ENCODE assay signal across 8 cellular contexts in genomic region chr19:50330365-50331078, GRCh38. TPM values are rescaled to one million over a fixed set of nuclear protein-coding genes. Genes with fewer than 3 reads are reported as not detected.
DNase-seq lines count a peak whose midpoint lies in the region; ATAC-seq and TF ChIP-seq lines count a peak whose summit lies in the region.

No MANE protein-coding gene starts in this region.

- peak overlapping the region; percentile 64 for H3K27ac ChIP-seq in endodermal cell (ENCODE audit: low read depth, low read length)

- H3K36me3 ChIP-seq in endodermal cell (ENCODE audit: control insufficient read depth, insufficient read depth, low read length), result no peaks in the 10 kb centered on the region

- no peaks in the 10 kb centered on the region for H3K9me3 ChIP-seq in endodermal cell (ENCODE audit: control insufficient read depth, low read length)

- ATAC-seq in HG02973 (IDR thresholded peaks at IDR 0.05; ENCODE audit: unreplicated experiment) (peak; percentile 24), GM18519 (IDR thresholded peaks at IDR 0.05; ENCODE audit: low FRiP score, unreplicated experiment) (no peak)
- ATAC-seq in activated CD8-positive, alpha-beta T cell treated with anti-CD3 and anti-CD28 coated beads, Interleukin-2, amount 10 ng/mL, durations not matched to agents 7 days and 5 days, result peak; percentile 62

- peak overlapping the region; percentile 78 for H3K27ac Mint-ChIP-seq in activated CD8-positive, alpha-beta T cell treated with anti-CD3 and anti-CD28 coated beads, Interleukin-2, amount 10 ng/mL, durations not matched to agents 7 days and 5 days
- peak overlapping the region; percentile 88 for H3K27ac Mint-ChIP-seq in endodermal cell

- DNase-seq in DMS79 (lab: John Stamatoyannopoulos, UW) (peak; percentile 79), NCI-H446 treated with DMSO at 0.1 percent for 48 hours (lab: John Stamatoyannopoulos, UW) (peak; percentile 73), endodermal cell (peak; percentile 97), myocyte (ENCODE audit: low read depth) (peak; percentile 31)
- DNase-seq in activated CD8-positive, alpha-beta T cell treated with anti-CD3 and anti-CD28 coated beads, Interleukin-2, amount 10 ng/mL, durations not matched to agents 7 days and 5 days, result peak; percentile 89
- peak; percentile 35 to 38 for DNase-seq in stimulated activated CD8-positive, alpha-beta memory T cell treated with anti-CD3 and anti-CD28 coated beads, Interleukin-4, amount 100 ng/mL, for 4 hours (ENCODE audit: low read depth in 2 of 2, low spot score in 1 of 2)

- peaks cover 15% of the 10 kb centered on the region for H3K36me3 Mint-ChIP-seq in activated CD8-positive, alpha-beta T cell treated with anti-CD3 and anti-CD28 coated beads, Interleukin-2, amount 10 ng/mL, durations not matched to agents 7 days and 5 days (ENCODE audit: low read depth)
- H3K36me3 Mint-ChIP-seq in endodermal cell (ENCODE audit: low read depth), result peaks cover 4% of the 10 kb centered on the region

- TF ChIP-seq CTCF in endodermal cell (conservative IDR thresholded peaks at IDR 0.05), result no peak

- peaks cover 45% of the 10 kb centered on the region for H3K27me3 Mint-ChIP-seq in activated CD8-positive, alpha-beta T cell treated with anti-CD3 and anti-CD28 coated beads, Interleukin-2, amount 10 ng/mL, durations not matched to agents 7 days and 5 days (ENCODE audit: low read depth)
- H3K27me3 Mint-ChIP-seq in endodermal cell (ENCODE audit: insufficient read depth), result peaks cover 61% of the 10 kb centered on the region

- POLR2A ChIA-PET in activated CD8-positive, alpha-beta T cell treated with anti-CD3 and anti-CD28 coated beads, Interleukin-2, amount 10 ng/mL, durations not matched to agents 7 days and 5 days (lab: Charles Lee), result no interaction called here

- CTCF ChIA-PET in activated CD8-positive, alpha-beta T cell treated with anti-CD3 and anti-CD28 coated beads, Interleukin-2, amount 10 ng/mL, durations not matched to agents 7 days and 5 days (lab: Charles Lee), result no interaction called here

- peak overlapping the region; percentile 68 for H3K4me3 Mint-ChIP-seq in activated CD8-positive, alpha-beta T cell treated with anti-CD3 and anti-CD28 coated beads, Interleukin-2, amount 10 ng/mL, durations not matched to agents 7 days and 5 days
- H3K4me3 Mint-ChIP-seq in endodermal cell, result peak overlapping the region; percentile 80

- H3K9me3 Mint-ChIP-seq in activated CD8-positive, alpha-beta T cell treated with anti-CD3 and anti-CD28 coated beads, Interleukin-2, amount 10 ng/mL, durations not matched to agents 7 days and 5 days (ENCODE audit: insufficient read depth), result no peaks in the 10 kb centered on the region
- H3K9me3 Mint-ChIP-seq in endodermal cell, result peaks cover 13% of the 10 kb centered on the region

- H3K9ac ChIP-seq in endodermal cell (ENCODE audit: extremely low read depth, low read length, poor library complexity, severe bottlenecking), result no peak overlapping the region

- H3K27me3 ChIP-seq in endodermal cell (ENCODE audit: control insufficient read depth, insufficient read depth, low read length, poor library complexity, severe bottlenecking), result peaks cover 17% of the 10 kb centered on the region

- WGBS in endodermal cell (ENCODE audit: insufficient coverage in 1 of 2, insufficient read length in 1 of 2), 2 experiments, result 19 to 31% methylated on average over 21 to 48 of the region's 48 CpGs

- H3K4me1 ChIP-seq in endodermal cell (ENCODE audit: control insufficient read depth, insufficient read depth, low read length), result no peaks in the 10 kb centered on the region

- H3K4me1 Mint-ChIP-seq in activated CD8-positive, alpha-beta T cell treated with anti-CD3 and anti-CD28 coated beads, Interleukin-2, amount 10 ng/mL, durations not matched to agents 7 days and 5 days (ENCODE audit: low read depth), result peaks cover 76% of the 10 kb centered on the region
- peaks cover 36% of the 10 kb centered on the region for H3K4me1 Mint-ChIP-seq in endodermal cell

- peak overlapping the region; percentile 83 for H3K4me3 ChIP-seq in endodermal cell (ENCODE audit: low read length)

RNA-seq across cellular contexts. Expression of gene KCNC3, which starts 1.3 kb away (rescaled TPM):
- total RNA-seq in activated CD8-positive, alpha-beta T cell treated with anti-CD3 and anti-CD28 coated beads, Interleukin-2, amount 10 ng/mL, durations not matched to agents 7 days and 5 days, result under 1 TPM; 0.39 to 0.47 TPM
- total RNA-seq in endodermal cell (10 to 100 TPM in 1 of 2 donors, 1 to 10 TPM in 1; 8.6 to 10.7 TPM), myocyte (not detected in 2 replicates)
- 3.8 TPM for polyA plus RNA-seq in endodermal cell (2013, experiment 1 of 2)
- polyA plus RNA-seq in endodermal cell (2013, experiment 2 of 2), result 4.2 TPM
- not detected for polyA plus RNA-seq in myocyte (2012)

RNA-seq across cellular contexts. Expression of gene NAPSA, which starts 34.9 kb away (rescaled TPM):
- 1 to 10 TPM in 1 of 2 experiments, under 1 TPM in 1; 0.73 to 1.2 TPM for total RNA-seq in activated CD8-positive, alpha-beta T cell treated with anti-CD3 and anti-CD28 coated beads, Interleukin-2, amount 10 ng/mL, durations not matched to agents 7 days and 5 days
- total RNA-seq in endodermal cell, result 1 to 10 TPM in 1 of 2 donors, under 1 TPM in 1; 0.91 to 1.5 TPM
- 0.14 TPM for polyA plus RNA-seq in endodermal cell (2013, experiment 1 of 2)
- 0.33 TPM for polyA plus RNA-seq in endodermal cell (2013, experiment 2 of 2)
- 0.48 and 1.7 TPM in 2 replicates for total RNA-seq in myocyte
- 0.24 TPM for polyA plus RNA-seq in myocyte (2012)

RNA-seq across cellular contexts. Expression of gene NR1H2, which starts 45.7 kb away (rescaled TPM):
- 10 to 100 TPM; 56.4 to 64.1 TPM for total RNA-seq in activated CD8-positive, alpha-beta T cell treated with anti-CD3 and anti-CD28 coated beads, Interleukin-2, amount 10 ng/mL, durations not matched to agents 7 days and 5 days
- total RNA-seq in endodermal cell (10 to 100 TPM; 40.4 to 42.7 TPM), myocyte (70.3 and 80.5 TPM in 2 replicates)
- 21.3 TPM for polyA plus RNA-seq in endodermal cell (2013, experiment 1 of 2)
- polyA plus RNA-seq in endodermal cell (2013, experiment 2 of 2), result 21.2 TPM
- 74.3 TPM for polyA plus RNA-seq in myocyte (2012)

RNA-seq across cellular contexts. Expression of gene POLD1, which starts 53.6 kb away (rescaled TPM):
- 100 to 1,000 TPM; 163 to 181 TPM for total RNA-seq in activated CD8-positive, alpha-beta T cell treated with anti-CD3 and anti-CD28 coated beads, Interleukin-2, amount 10 ng/mL, durations not matched to agents 7 days and 5 days
- total RNA-seq in endodermal cell (100 to 1,000 TPM; 106 to 127 TPM), myocyte (22.0 and 26.3 TPM in 2 replicates)
- 68.6 TPM for polyA plus RNA-seq in endodermal cell (2013, experiment 1 of 2)
- polyA plus RNA-seq in endodermal cell (2013, experiment 2 of 2), result 68.1 TPM
- 14.9 TPM for polyA plus RNA-seq in myocyte (2012)

Comparison
In these comparisons a context has a peak if more than half of its experiments do, and no peak if none do; other contexts are left out.
1. DNase-seq: peak in every context shown above with its lines; median percentile 97 in endodermal cell; 89 in activated CD8-positive, alpha-beta T cell treated with anti-CD3 and anti-CD28 coated beads, Interleukin-2, amount 10 ng/mL, durations not matched to agents 7 days and 5 days; 79 in DMS79; 73 in NCI-H446 treated with DMSO at 0.1 percent for 48 hours; 36 in stimulated activated CD8-positive, alpha-beta memory T cell treated with anti-CD3 and anti-CD28 coated beads, Interleukin-4, amount 100 ng/mL, for 4 hours; 31 in myocyte.